In the genomic region with DNA sequence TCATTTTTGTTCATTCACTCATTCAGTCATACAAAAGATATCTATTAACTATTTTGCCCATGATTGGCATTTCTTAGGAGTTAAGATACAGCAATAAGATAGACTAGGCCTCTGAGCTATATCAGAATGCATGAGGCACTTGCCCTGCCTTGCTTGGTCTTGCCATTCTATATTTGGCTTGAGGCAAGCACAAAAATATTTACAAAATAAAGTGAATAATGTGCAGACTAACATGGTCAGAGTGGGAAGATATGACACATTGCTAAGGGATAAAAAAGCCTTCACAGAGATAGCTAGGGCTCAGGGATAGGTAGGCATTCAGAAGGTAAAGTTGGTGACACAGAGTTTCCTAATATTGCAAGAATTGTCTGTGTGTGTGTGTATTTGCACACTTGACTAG, we compare ENCODE assay signal across 27 cellular contexts.
"Had no signal": no experiment of that assay in that cellular context is flagged by ENCODE, and none has a peak within 500 bp of the region (broad histone marks: within the 10 kb centered on the region; RNA-seq: fewer than 3 reads in every experiment).

No MANE protein-coding gene starts in this region.

- ATAC-seq: activated CD8-positive, alpha-beta memory T cell treated with anti-CD3 and anti-CD28 coated beads, Interleukin-2, amount 10 ng/mL, durations not matched to agents 7 days and 5 days; activated naive CD8-positive, alpha-beta T cell treated with anti-CD3 and anti-CD28 coated beads, Interleukin-2, amount 50 U/mL, for 24 hours; K562 had no signal

- H3K4me1 Mint-ChIP-seq: activated CD4-positive, alpha-beta memory T cell treated with anti-CD3 and anti-CD28 coated beads, Interleukin-2, amount 10 ng/mL, durations not matched to agents 7 days and 5 days; activated CD8-positive, alpha-beta memory T cell treated with anti-CD3 and anti-CD28 coated beads, Interleukin-2, amount 10 ng/mL, durations not matched to agents 7 days and 5 days; activated naive CD4-positive, alpha-beta T cell treated with anti-CD3 and anti-CD28 coated beads, Interleukin-2, amount 10 ng/mL, durations not matched to agents 7 days and 5 days; activated naive CD8-positive, alpha-beta T cell treated with anti-CD3 and anti-CD28 coated beads, Interleukin-2, amount 50 U/mL, for 24 hours; central memory CD8-positive, alpha-beta T cell had no signal

- H3K27me3 Mint-ChIP-seq: activated naive CD4-positive, alpha-beta T cell treated with anti-CD3 and anti-CD28 coated beads, Interleukin-2, amount 10 ng/mL, durations not matched to agents 7 days and 5 days had no signal

- H2AFZ ChIP-seq: PC-9 had no signal

- H3K27ac Mint-ChIP-seq: activated CD4-positive, alpha-beta memory T cell treated with anti-CD3 and anti-CD28 coated beads, Interleukin-2, amount 10 ng/mL, durations not matched to agents 7 days and 5 days; activated CD8-positive, alpha-beta memory T cell treated with anti-CD3 and anti-CD28 coated beads, Interleukin-2, amount 10 ng/mL, durations not matched to agents 7 days and 5 days; activated naive CD4-positive, alpha-beta T cell treated with anti-CD3 and anti-CD28 coated beads, Interleukin-2, amount 10 ng/mL, durations not matched to agents 7 days and 5 days; activated naive CD8-positive, alpha-beta T cell; activated naive CD8-positive, alpha-beta T cell treated with anti-CD3 and anti-CD28 coated beads, Interleukin-2, amount 50 U/mL, for 24 hours had no signal

- H3K27me3 ChIP-seq: brain microvascular endothelial cell, cardiac muscle cell had no signal

- H3K4me3 Mint-ChIP-seq: activated CD4-positive, alpha-beta memory T cell treated with anti-CD3 and anti-CD28 coated beads, Interleukin-2, amount 10 ng/mL, durations not matched to agents 7 days and 5 days; activated CD8-positive, alpha-beta memory T cell treated with anti-CD3 and anti-CD28 coated beads, Interleukin-2, amount 10 ng/mL, durations not matched to agents 7 days and 5 days; activated naive CD4-positive, alpha-beta T cell treated with anti-CD3 and anti-CD28 coated beads, Interleukin-2, amount 10 ng/mL, durations not matched to agents 7 days and 5 days; activated naive CD8-positive, alpha-beta T cell; activated naive CD8-positive, alpha-beta T cell treated with anti-CD3 and anti-CD28 coated beads, Interleukin-2, amount 50 U/mL, for 24 hours; central memory CD8-positive, alpha-beta T cell had no signal

- H3K36me3 ChIP-seq: brain microvascular endothelial cell, cardiac muscle cell, WERI-Rb-1 had no signal

- H3K27ac ChIP-seq: brain microvascular endothelial cell, cardiac muscle cell, PC-9, RWPE1, SK-N-MC, WERI-Rb-1 had no signal

- H3K4me3 ChIP-seq: cardiac muscle cell, K562, PC-9, SK-N-MC had no signal

- H3K9me3 Mint-ChIP-seq: activated CD4-positive, alpha-beta memory T cell treated with anti-CD3 and anti-CD28 coated beads, Interleukin-2, amount 10 ng/mL, durations not matched to agents 7 days and 5 days; activated naive CD4-positive, alpha-beta T cell treated with anti-CD3 and anti-CD28 coated beads, Interleukin-2, amount 10 ng/mL, durations not matched to agents 7 days and 5 days; central memory CD8-positive, alpha-beta T cell had no signal

- DNase-seq: activated CD4-positive, alpha-beta memory T cell treated with anti-CD3 and anti-CD28 coated beads, Interleukin-2, amount 10 ng/mL, durations not matched to agents 7 days and 5 days; activated CD4-positive, alpha-beta T cell treated with anti-CD3 and anti-CD28 coated beads for 1 hour; activated CD4-positive, alpha-beta T cell treated with anti-CD3 and anti-CD28 coated beads for 48 hours; activated CD4-positive, CD25-positive, alpha-beta regulatory T cell; activated CD8-positive, alpha-beta memory T cell treated with anti-CD3 and anti-CD28 coated beads for 24 hours; activated CD8-positive, alpha-beta memory T cell treated with anti-CD3 and anti-CD28 coated beads, Interleukin-2, amount 10 ng/mL, durations not matched to agents 7 days and 5 days; activated CD8-positive, alpha-beta memory T cell treated with anti-CD3 and anti-CD28 coated beads, Interleukin-2, amount 50 U/mL, for 48 hours; activated effector memory CD4-positive, alpha-beta T cell treated with Interleukin-2 at 50 U/mL for 16 hours; activated naive CD4-positive, alpha-beta T cell treated with anti-CD3 and anti-CD28 coated beads, Interleukin-2, amount 10 ng/mL, durations not matched to agents 7 days and 5 days; activated naive CD8-positive, alpha-beta T cell treated with anti-CD3 and anti-CD28 coated beads, Interleukin-2, amount 50 U/mL, for 24 hours; activated T-cell treated with anti-CD3 and anti-CD28 coated beads, Interleukin-2, amount 50 U/mL, for 48 hours; anterior cingulate cortex; NCI-H1417 treated with DMSO at 0.1 percent for 48 hours; NCI-H187 treated with DMSO at 0.1 percent for 48 hours; NCI-H2081; NCI-H446 treated with DMSO at 0.1 percent for 48 hours; NCI-H524 treated with DMSO at 0.1 percent for 48 hours; Right ventricle myocardium superior; WERI-Rb-1 had no signal

- H3K36me3 Mint-ChIP-seq: activated CD8-positive, alpha-beta memory T cell treated with anti-CD3 and anti-CD28 coated beads, Interleukin-2, amount 10 ng/mL, durations not matched to agents 7 days and 5 days; activated naive CD4-positive, alpha-beta T cell treated with anti-CD3 and anti-CD28 coated beads, Interleukin-2, amount 10 ng/mL, durations not matched to agents 7 days and 5 days; activated naive CD8-positive, alpha-beta T cell had no signal

- H3K4me2 ChIP-seq: PC-9 had no signal
